In genomic region chr9:127786773-127787123, GRCh38 we compare ENCODE assay signal across 8 cellular contexts. TPM values are rescaled to one million over a fixed set of nuclear protein-coding genes. Genes with fewer than 3 reads are reported as not detected.
DNase-seq lines count a peak whose midpoint lies in the region; TF ChIP-seq lines count a peak whose summit lies in the region.

No MANE protein-coding gene starts in this region.

- peak; percentile 74 for TF ChIP-seq CTCF in DOHH2 (IDR thresholded peaks at IDR 0.05; ENCODE audit: low read depth, low read length, poor library complexity, severe bottlenecking)

- H4K91ac ChIP-seq in trophoblast cell (ENCODE audit: low read depth, low read length): peak overlapping the region; percentile 96

- peaks cover 19% of the 10 kb centered on the region for H3F3A ChIP-seq in DOHH2 (ENCODE audit: control insufficient read depth, insufficient read depth)

- peaks cover 6% of the 10 kb centered on the region for H3K79me1 ChIP-seq in trophoblast cell (ENCODE audit: low read length)

- no peak overlapping the region for H3K9ac ChIP-seq in trophoblast cell (ENCODE audit: low read length)

- peak overlapping the region; percentile 95 for H2BK5ac ChIP-seq in trophoblast cell (ENCODE audit: low read depth, low read length, poor library complexity)

- H3K27ac ChIP-seq in DOHH2 (ENCODE audit: low read depth, low read length): peak overlapping the region; percentile 88
- H3K27ac ChIP-seq in epithelial cell of prostate: peak overlapping the region; percentile 93
- H3K27ac ChIP-seq in trophoblast cell (ENCODE audit: low read depth, low read length): peak overlapping the region; percentile 93

- H2BK120ac ChIP-seq in trophoblast cell (ENCODE audit: insufficient read depth, low read length, poor library complexity): no peak overlapping the region

- no peaks in the 10 kb centered on the region for H3K9me3 ChIP-seq in DOHH2 (ENCODE audit: control insufficient read depth, insufficient read depth, low read length)
- H3K9me3 ChIP-seq in trophoblast cell (ENCODE audit: insufficient read depth, low read depth, low read length): no peaks in the 10 kb centered on the region

- H4K12ac ChIP-seq in trophoblast cell (ENCODE audit: low read depth, low read length): no peak overlapping the region

- H3K14ac ChIP-seq in trophoblast cell (ENCODE audit: low read length): peak overlapping the region; percentile 59

- no peak overlapping the region for H2AK5ac ChIP-seq in trophoblast cell (ENCODE audit: low read length)

- H3K36me3 ChIP-seq in DOHH2 (ENCODE audit: control insufficient read depth, low read length) (peaks cover 57% of the 10 kb centered on the region), trophoblast cell (ENCODE audit: control insufficient read depth in 1 of 2, insufficient read depth in 2 of 2, low read length in 2 of 2) (peaks cover 44 to 45% of the 10 kb centered on the region in 2 experiments)

- no peak overlapping the region for H2BK12ac ChIP-seq in trophoblast cell (ENCODE audit: low read length)

- H3K23ac ChIP-seq in trophoblast cell (ENCODE audit: low read length): no peak overlapping the region

- H3K79me2 ChIP-seq in DOHH2 (ENCODE audit: control insufficient read depth, low read length) (peaks cover 47% of the 10 kb centered on the region), trophoblast cell (ENCODE audit: control insufficient read depth, insufficient read depth, low read length, poor library complexity) (peaks cover 8% of the 10 kb centered on the region)

- H3K9me2 ChIP-seq in DOHH2 (replicated peaks; ENCODE audit: control insufficient read depth, low read length): no peaks in the 10 kb centered on the region

- no peak overlapping the region for H4K8ac ChIP-seq in trophoblast cell (ENCODE audit: low read depth, low read length)

- peak overlapping the region; percentile 60 for H3K4me2 ChIP-seq in DOHH2 (ENCODE audit: low read length)
- H3K4me2 ChIP-seq in trophoblast cell (ENCODE audit: low read length): peak overlapping the region; percentile 82

- peak overlapping the region; percentile 97 for H3K4ac ChIP-seq in trophoblast cell (ENCODE audit: low read depth, low read length)

- H2AFZ ChIP-seq in trophoblast cell (ENCODE audit: insufficient read depth, low read length, poor library complexity): no peak overlapping the region

- peak overlapping the region; percentile 98 for H3K18ac ChIP-seq in trophoblast cell (ENCODE audit: low read length)

- peaks cover 35% of the 10 kb centered on the region for H4K20me1 ChIP-seq in DOHH2 (ENCODE audit: control insufficient read depth, insufficient read depth, low read depth, low read length)

- H3K4me1 ChIP-seq in DOHH2 (ENCODE audit: control insufficient read depth, low read length) (peaks cover 38% of the 10 kb centered on the region), trophoblast cell (ENCODE audit: control insufficient read depth in 1 of 2, insufficient read depth in 2 of 2, low read length in 2 of 2) (peaks cover 0 to 3% of the 10 kb centered on the region in 2 experiments)

- no CpG with 5 or more reads among the region's 12 CpGs for WGBS in trophoblast cell (ENCODE audit: extremely low coverage, insufficient coverage, insufficient read length)

- DNase-seq in OCI-M1 (lab: John Stamatoyannopoulos, UW) (peak; percentile 48), epithelial cell of prostate (ENCODE audit: low read depth, low spot score) (no peak), trophoblast cell (peak in 1 of 2 donors; percentile 19), DMS 273 (lab: John Stamatoyannopoulos, UW; ENCODE audit: unreplicated experiment) (no peak), NCI-H1694 (lab: John Stamatoyannopoulos, UW) (no peak), GDM1 (lab: John Stamatoyannopoulos, UW) (no peak)
- no peak for DNase-seq in activated CD8-positive, alpha-beta memory T cell treated with anti-CD3 and anti-CD28 coated beads for 24 hours

- H3K4me3 ChIP-seq in DOHH2 (ENCODE audit: low read length) (peak overlapping the region; percentile 96), trophoblast cell (ENCODE audit: low read depth, low read length) (peak overlapping the region; percentile 93)

- H3K27me3 ChIP-seq in DOHH2 (ENCODE audit: control insufficient read depth, low read length): no peaks in the 10 kb centered on the region
- no peaks in the 10 kb centered on the region for H3K27me3 ChIP-seq in trophoblast cell (ENCODE audit: insufficient read depth, low read length)

RNA-seq across cellular contexts. Expression of gene CDK9, which starts 0.9 kb away (rescaled TPM):
- 36.0 and 38.6 TPM in 2 replicates for polyA plus RNA-seq in trophoblast cell (2013)

RNA-seq across cellular contexts. Expression of gene SH2D3C, which starts 8.3 kb away (rescaled TPM):
- 0.40 and 0.65 TPM in 2 replicates for polyA plus RNA-seq in trophoblast cell (2013)

RNA-seq across cellular contexts. Expression of gene FPGS, which starts 15.9 kb away (rescaled TPM):
- 21.9 and 22.3 TPM in 2 replicates for polyA plus RNA-seq in trophoblast cell (2013)

RNA-seq across cellular contexts. Expression of gene TOR2A, which starts 51.7 kb away (rescaled TPM):
- 11.8 and 11.9 TPM in 2 replicates for polyA plus RNA-seq in trophoblast cell (2013)
